In the genomic region with DNA sequence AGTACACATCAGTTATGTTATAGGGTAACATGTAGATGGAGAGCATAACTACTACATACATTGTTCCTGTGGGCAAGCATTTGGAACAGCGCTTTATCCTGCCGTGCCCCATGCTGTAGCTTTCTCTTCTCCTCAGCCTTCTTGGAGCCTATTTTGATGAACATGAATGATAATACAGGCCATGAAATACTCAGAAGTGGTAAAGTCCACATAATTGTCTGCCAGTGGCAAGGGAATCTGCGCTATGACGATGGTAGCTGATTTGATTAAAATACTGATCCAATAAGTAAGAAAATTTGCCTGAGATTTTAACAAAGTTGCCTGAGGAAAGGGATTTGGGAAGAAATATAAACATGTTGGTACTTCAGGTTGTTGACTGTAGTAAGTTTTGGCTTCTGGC, we compare ENCODE assay signal across 15 cellular contexts. TPM values are rescaled to one million over a fixed set of nuclear protein-coding genes. Genes with fewer than 3 reads are reported as not detected.
DNase-seq lines count a peak whose midpoint lies in the region; ATAC-seq and TF ChIP-seq lines count a peak whose summit lies in the region.
"Had no signal": no experiment of that assay in that cellular context is flagged by ENCODE, and none has a peak within 500 bp of the region (broad histone marks: within the 10 kb centered on the region; RNA-seq: fewer than 3 reads in every experiment).

No MANE protein-coding gene starts in this region.

- H3K9ac ChIP-seq in SK-N-SH (no peak overlapping the region), mesenchymal stem cell (ENCODE audit: low read length) (peak overlapping the region; percentile 91)
- H3K9ac ChIP-seq: BLaER1 treated with 17β-estradiol and CSF1 and Interleukin-3, amounts not matched to agents 10 nM and 100 nM had no signal

- peak in 1 of 2 experiments; percentile 89; a peak in 2 of 4 replicates for TF ChIP-seq EP300 in SK-N-SH (IDR thresholded peaks at IDR 0.05; ENCODE audit: borderline replicate concordance in 1 of 2, low read depth in 1 of 2, low read length in 1 of 2)

- H3K79me2 ChIP-seq in SK-N-SH (ENCODE audit: insufficient read depth) = no peaks in the 10 kb centered on the region

- H3K27ac ChIP-seq in SK-N-SH (ENCODE audit: low read depth in 2 of 2, low read length in 1 of 2) = peak overlapping the region; percentile 51 to 100; a peak in 3 of 4 replicates
- 0 out of 2 replicates have a peak overlapping the region, but pooled peaks have one; percentile 20 for H3K27ac ChIP-seq in VCaP
- no peak overlapping the region for H3K27ac ChIP-seq in mesenchymal stem cell (ENCODE audit: low read length, poor library complexity, severe bottlenecking)
- H3K27ac ChIP-seq: BLaER1 treated with 17β-estradiol and CSF1 and Interleukin-3, amounts not matched to agents 10 nM and 100 nM had no signal

- no peaks in the 10 kb centered on the region for H4K20me1 ChIP-seq in SK-N-SH (ENCODE audit: insufficient read depth)

- CTCF ChIA-PET in SK-N-SH (lab: Yijun Ruan, JAX) = interaction anchor here (1.1 to 9.2 kb wide), 7 partner anchors 10 to 79 kb away, joined by 3 to 90 read pairs (median 13); a partner anchor contains a TSS

- H2AFZ ChIP-seq in SK-N-SH (ENCODE audit: low read depth) (no peak overlapping the region), mesenchymal stem cell (ENCODE audit: low read depth, low read length) (no peak overlapping the region)
- H2AFZ ChIP-seq: GM23248 had no signal

- H4K91ac ChIP-seq in mesenchymal stem cell (ENCODE audit: low read length) = no peak overlapping the region

- no peak for ATAC-seq in GM21367 (IDR thresholded peaks at IDR 0.05; ENCODE audit: unreplicated experiment)
- ATAC-seq: HCT116, HepG2 had no signal

- no peak overlapping the region for H2BK120ac ChIP-seq in mesenchymal stem cell (ENCODE audit: low read depth, low read length)

- no peak overlapping the region for H2BK5ac ChIP-seq in mesenchymal stem cell (ENCODE audit: low read depth, low read length, poor library complexity, severe bottlenecking)

- peak; percentile 48 for DNase-seq in SK-N-SH
- no peak for DNase-seq in mesenchymal stem cell
- no peak for DNase-seq in NCI-H2107 treated with DMSO at 0.1 percent for 48 hours (lab: John Stamatoyannopoulos, UW; ENCODE audit: unreplicated experiment)
- DNase-seq in C1 segment of cervical spinal cord (lab: John Stamatoyannopoulos, UW) = no peak
- DNase-seq: Caco-2; CD4-positive, CD25-positive, alpha-beta regulatory T cell; CD8-positive, alpha-beta memory T cell; GM23248; HFFc6 had no signal

- H3K27me3 ChIP-seq in SK-N-SH (ENCODE audit: insufficient read depth) (no peaks in the 10 kb centered on the region), mesenchymal stem cell (ENCODE audit: control insufficient read depth in 1 of 2, insufficient read depth in 1 of 2, low read length in 2 of 2) (peaks cover 0 to 5% of the 10 kb centered on the region in 2 experiments)
- H3K27me3 ChIP-seq: BLaER1 treated with 17β-estradiol and CSF1 and Interleukin-3, amounts not matched to agents 10 nM and 100 nM had no signal

- no peak overlapping the region for H2AK5ac ChIP-seq in mesenchymal stem cell (ENCODE audit: low read length, severe bottlenecking)

- POLR2A ChIA-PET in SK-N-SH (lab: Yijun Ruan, JAX) = interaction anchor here (0.7 to 4.5 kb wide), 6 partner anchors 11 to 84 kb away, joined by 3 to 47 read pairs (median 8); a partner anchor contains a TSS

- H4K8ac ChIP-seq in mesenchymal stem cell (ENCODE audit: low read length) = no peak overlapping the region

- TF ChIP-seq CTCF in SK-N-SH (IDR thresholded peaks at IDR 0.05) = no peak
- TF ChIP-seq CTCF in VCaP (conservative IDR thresholded peaks at IDR 0.05) = no peak

- H3K4ac ChIP-seq in mesenchymal stem cell (ENCODE audit: low read depth in 1 of 2, low read length in 2 of 2) = no peak overlapping the region

- H3K4me3 ChIP-seq in SK-N-SH (ENCODE audit: low read depth in 2 of 2, low read length in 1 of 2) (no peak overlapping the region), mesenchymal stem cell (ENCODE audit: insufficient read depth in 1 of 2, low read depth in 1 of 2, low read length in 2 of 2) (no peak overlapping the region)
- H3K4me3 ChIP-seq: BLaER1 treated with 17β-estradiol and CSF1 and Interleukin-3, amounts not matched to agents 10 nM and 100 nM; GM23248 had no signal

- no peaks in the 10 kb centered on the region for H3F3A ChIP-seq in SK-N-SH (replicated peaks; ENCODE audit: insufficient read depth)

- WGBS in SK-N-SH (ENCODE audit: low lambda C conversion rate) = 71% methylated on average over 4 of the region's 4 CpGs
- WGBS in mesenchymal stem cell = 99% methylated on average over 4 of the region's 4 CpGs

- H3K14ac ChIP-seq in mesenchymal stem cell (ENCODE audit: low read length in 2 of 2) = no peak overlapping the region

- H3K4me1 ChIP-seq in SK-N-SH (ENCODE audit: control insufficient read depth in 1 of 2, insufficient read depth in 2 of 2, low read depth in 1 of 2, low read length in 1 of 2) = peaks cover 0 to 47% of the 10 kb centered on the region in 2 experiments; a peak in 2 of 4 replicates
- no peaks in the 10 kb centered on the region for H3K4me1 ChIP-seq in mesenchymal stem cell (ENCODE audit: control insufficient read depth, insufficient read depth, low read depth, low read length)
- H3K4me1 ChIP-seq: Caco-2 had no signal

- H3K4me2 ChIP-seq in SK-N-SH = no peak overlapping the region
- no peak overlapping the region for H3K4me2 ChIP-seq in mesenchymal stem cell (ENCODE audit: low read length, poor library complexity, severe bottlenecking)
- H3K4me2 ChIP-seq: BLaER1 treated with 17β-estradiol and CSF1 and Interleukin-3, amounts not matched to agents 10 nM and 100 nM had no signal

- no peak overlapping the region for H2BK15ac ChIP-seq in mesenchymal stem cell (ENCODE audit: low read depth, poor library complexity, severe bottlenecking)

- no peak overlapping the region for H3K23ac ChIP-seq in mesenchymal stem cell (ENCODE audit: low read length in 2 of 2)

- TF ChIP-seq RAD21 in SK-N-SH (IDR thresholded peaks at IDR 0.05; ENCODE audit: low read length) = peak; percentile 23; the same call in 1 of the 2 replicates

- H3K18ac ChIP-seq in mesenchymal stem cell (ENCODE audit: low read depth in 1 of 2, low read length in 2 of 2) = no peak overlapping the region

- H3K36me3 ChIP-seq in SK-N-SH (replicated peaks in 1 of 2; ENCODE audit: control insufficient read depth in 1 of 2, insufficient read depth in 2 of 2, low read length in 1 of 2) = peaks cover 36 to 50% of the 10 kb centered on the region in 2 experiments
- H3K36me3 ChIP-seq in mesenchymal stem cell (ENCODE audit: control insufficient read depth in 1 of 2, insufficient read depth in 2 of 2, low read depth in 1 of 2, low read length in 2 of 2) = peaks cover 6 to 55% of the 10 kb centered on the region in 2 experiments

- H3K9me3 ChIP-seq in SK-N-SH (no peaks in the 10 kb centered on the region), mesenchymal stem cell (ENCODE audit: control insufficient read depth, low read length) (no peaks in the 10 kb centered on the region)
- H3K9me3 ChIP-seq: BLaER1 treated with 17β-estradiol and CSF1 and Interleukin-3, amounts not matched to agents 10 nM and 100 nM; Caco-2 had no signal

- no peak overlapping the region for H2BK12ac ChIP-seq in mesenchymal stem cell (ENCODE audit: low read length in 2 of 2)

- no peaks in the 10 kb centered on the region for H3K9me2 ChIP-seq in SK-N-SH

- peaks cover 4% of the 10 kb centered on the region for H3K79me1 ChIP-seq in mesenchymal stem cell (replicated peaks; ENCODE audit: low read length, poor library complexity, severe bottlenecking)

TF ChIP-seq in SK-N-SH, 30 proteins besides CTCF, POLR2A, EP300 and RAD21 (continues in another document):
- TF ChIP-seq RCOR1 (IDR thresholded peaks at IDR 0.05; ENCODE audit: low read length) (peak; percentile 56; the same call in 1 of the 2 replicates), SMC3 (IDR thresholded peaks at IDR 0.05; ENCODE audit: low read depth, low read length) (no peak), MXI1 (IDR thresholded peaks at IDR 0.05; ENCODE audit: low read depth, low read length) (peak; percentile 18; the same call in 1 of the 2 replicates), EZH2phosphoT487 (IDR thresholded peaks at IDR 0.05; ENCODE audit: borderline replicate concordance, low read depth) (no peak), FOXM1 (IDR thresholded peaks at IDR 0.05; ENCODE audit: low read depth) (no peak), GATA2 (CRISPR knock-in tag; IDR thresholded peaks at IDR 0.05) (peak; percentile 70), TCF12 (IDR thresholded peaks at IDR 0.05) (0 out of 2 replicates have a peak, but pooled peaks have one; percentile 13), NFIC (IDR thresholded peaks at IDR 0.05; ENCODE audit: borderline replicate concordance) (no peak), SIN3A (IDR thresholded peaks at IDR 0.05; ENCODE audit: borderline replicate concordance, low read depth, low read length) (no peak), RFX5 (IDR thresholded peaks at IDR 0.05; ENCODE audit: low read length) (no peak), TAF1 (IDR thresholded peaks at IDR 0.05; ENCODE audit: borderline replicate concordance, low read depth, low read length) (no peak), CHD2 (IDR thresholded peaks at IDR 0.05; ENCODE audit: low read length, partially characterized antibody) (no peak), FOSL2 (IDR thresholded peaks at IDR 0.05; ENCODE audit: borderline replicate concordance, low read depth) (no peak), TEAD4 (IDR thresholded peaks at IDR 0.05; ENCODE audit: borderline replicate concordance, insufficient read depth) (no peak)
- TF ChIP-seq, protein P1, sequence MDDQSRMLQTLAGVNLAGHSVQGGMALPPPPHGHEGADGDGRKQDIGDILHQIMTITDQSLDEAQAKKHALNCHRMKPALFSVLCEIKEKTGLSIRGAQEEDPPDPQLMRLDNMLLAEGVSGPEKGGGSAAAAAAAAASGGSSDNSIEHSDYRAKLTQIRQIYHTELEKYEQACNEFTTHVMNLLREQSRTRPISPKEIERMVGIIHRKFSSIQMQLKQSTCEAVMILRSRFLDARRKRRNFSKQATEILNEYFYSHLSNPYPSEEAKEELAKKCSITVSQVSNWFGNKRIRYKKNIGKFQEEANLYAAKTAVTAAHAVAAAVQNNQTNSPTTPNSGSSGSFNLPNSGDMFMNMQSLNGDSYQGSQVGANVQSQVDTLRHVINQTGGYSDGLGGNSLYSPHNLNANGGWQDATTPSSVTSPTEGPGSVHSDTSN (IDR thresholded peaks at IDR 0.05) = no peak

RNA-seq across cellular contexts. Expression of a gene that starts 23.3 kb away (rescaled TPM):
- polyA plus RNA-seq in SK-N-SH (2012; rRNA removed) = 27.0 and 34.2 TPM in 2 replicates
- polyA plus RNA-seq in SK-N-SH (2012; cell fraction: cytosol; rRNA removed) = 31.6 and 37.2 TPM in 2 replicates
- polyA plus RNA-seq in SK-N-SH (2012; cell fraction: nucleus; rRNA removed) = 27.6 and 30.8 TPM in 2 replicates
- 22.0 TPM for polyA plus RNA-seq in mesenchymal stem cell (2013, experiment 1 of 2)
- polyA plus RNA-seq in mesenchymal stem cell (2013, experiment 2 of 2) = 20.7 TPM

RNA-seq across cellular contexts. Expression of a gene that starts 38.5 kb away (rescaled TPM):
- 11.1 and 18.0 TPM in 2 replicates for polyA plus RNA-seq in SK-N-SH (2012; rRNA removed)
- 14.6 and 28.5 TPM in 2 replicates for polyA plus RNA-seq in SK-N-SH (2012; cell fraction: cytosol; rRNA removed)
- 20.2 and 38.7 TPM in 2 replicates for polyA plus RNA-seq in SK-N-SH (2012; cell fraction: nucleus; rRNA removed)
- 134 TPM for polyA plus RNA-seq in mesenchymal stem cell (2013, experiment 1 of 2)
- polyA plus RNA-seq in mesenchymal stem cell (2013, experiment 2 of 2) = 133 TPM
- polyA plus RNA-seq: CD4-positive, CD25-positive, alpha-beta regulatory T cell; CD8-positive, alpha-beta memory T cell; IgD-negative memory B cell had no signal
